ENCODE assay signal across 27 cellular contexts in the genomic region with DNA sequence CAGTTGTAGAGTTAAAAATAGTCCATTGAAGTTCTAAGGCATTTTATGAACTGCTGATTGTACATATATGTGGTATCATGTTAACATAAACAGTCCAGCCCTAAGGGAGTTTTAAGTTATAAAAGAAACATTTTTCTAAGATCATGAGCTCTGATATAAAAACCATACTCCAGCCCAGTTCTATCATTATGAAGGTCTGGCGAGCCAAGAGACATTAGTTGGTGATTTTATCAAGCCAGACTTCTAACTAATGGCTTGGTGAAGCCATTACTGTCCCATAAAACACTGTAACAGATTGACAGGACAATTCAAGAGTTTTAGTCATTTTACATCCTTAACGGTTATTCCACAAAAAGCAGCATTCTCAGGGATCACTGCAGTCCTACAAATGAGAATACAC.
A peak's percentile ranks its signal among the peaks of the same experiment; 100 is the strongest.
DNase-seq lines count a peak whose midpoint lies in the region; ATAC-seq, FAIRE-seq and TF ChIP-seq lines count a peak whose summit lies in the region.
"Had no signal": no experiment of that assay in that cellular context is flagged by ENCODE, and none has a peak within 500 bp of the region (broad histone marks: within the 10 kb centered on the region; RNA-seq: fewer than 3 reads in every experiment).

No MANE protein-coding gene starts in this region.

- no peaks in the 10 kb centered on the region for H3K79me2 ChIP-seq in SK-N-SH (ENCODE audit: insufficient read depth)

- no peaks in the 10 kb centered on the region for H4K20me1 ChIP-seq in SK-N-SH (ENCODE audit: insufficient read depth)
- H4K20me1 ChIP-seq: BLaER1 had no signal

- DNase-seq in HEK293T (ENCODE audit: extremely low spot score): peak; percentile 33
- peak; percentile 51 for DNase-seq in SK-N-SH
- peak; percentile 51 for DNase-seq in fibroblast of villous mesenchyme (ENCODE audit: low read depth)
- DNase-seq in adrenal gland: no peak
- DNase-seq in GM19239 (ENCODE audit: insufficient read length, low spot score): no peak
- DNase-seq in suprapubic skin (ENCODE audit: low spot score in 2 of 2): no peak
- DNase-seq: Caco-2; CD4-positive, alpha-beta T cell; DMS 273 treated with DMSO at 0.1 percent for 48 hours; DMS79 treated with DMSO at 0.1 percent for 48 hours; H7; KBM-7; NCI-H1105; NCI-H146; NCI-H2029; NCI-H226; NCI-H510A treated with DMSO at 0.1 percent for 48 hours; NCI-H774; NK-92 treated with Interleukin-12 subunit alpha and Interleukin-12 subunit beta, amount 100 ng/mL, for 24 hours; SHP77 treated with DMSO at 0.1 percent for 48 hours had no signal

- H3F3A ChIP-seq in SK-N-SH (replicated peaks; ENCODE audit: insufficient read depth): peaks cover 7% of the 10 kb centered on the region

- no peaks in the 10 kb centered on the region for H3K27me3 ChIP-seq in SK-N-SH (ENCODE audit: insufficient read depth)
- no peaks in the 10 kb centered on the region for H3K27me3 ChIP-seq in adrenal gland
- H3K27me3 ChIP-seq in suprapubic skin: no peaks in the 10 kb centered on the region
- H3K27me3 ChIP-seq: BLaER1 had no signal

- no peaks in the 10 kb centered on the region for H3K9me3 ChIP-seq in SK-N-SH
- no peaks in the 10 kb centered on the region for H3K9me3 ChIP-seq in adrenal gland (replicated peaks in 1 of 3)
- no peaks in the 10 kb centered on the region for H3K9me3 ChIP-seq in suprapubic skin
- H3K9me3 ChIP-seq: Caco-2 had no signal

- FAIRE-seq in GM19239 (lab: Jason Lieb, UNC): no peak
- FAIRE-seq: GM12891, GM18507, HepG2 had no signal

- H3K4me2 ChIP-seq in SK-N-SH: peak overlapping the region; percentile 6; the same call in 1 of the 2 replicates
- H3K4me2 ChIP-seq: BLaER1 had no signal

- peak; percentile 45 for TF ChIP-seq RAD21 in SK-N-SH (IDR thresholded peaks at IDR 0.05; ENCODE audit: low read length)

- CTCF ChIA-PET in HEK293T (lab: Yijun Ruan, JAX) (interaction anchor here (1.4 kb wide), 1 partner anchor 27 kb away, joined by 6 read pairs; no protein-coding TSS in a partner anchor), SK-N-SH (lab: Yijun Ruan, JAX) (interaction anchor here (0.6 to 2.0 kb wide), 7 partner anchors 8 to 117 kb away, joined by 3 to 14 read pairs (median 3); no protein-coding TSS in a partner anchor)

- no peak overlapping the region for H2AFZ ChIP-seq in SK-N-SH (ENCODE audit: low read depth)

- H3K9me2 ChIP-seq in SK-N-SH: no peaks in the 10 kb centered on the region

- ATAC-seq in GM18517 (IDR thresholded peaks at IDR 0.05; ENCODE audit: unreplicated experiment): no peak
- ATAC-seq: HepG2 had no signal

- 16% methylated on average over 2 of the region's 2 CpGs for WGBS in SK-N-SH (ENCODE audit: low lambda C conversion rate)
- 89 to 96% (median 93%) methylated on average over 2 of the region's 2 CpGs for WGBS in adrenal gland, 4 donors
- 76% methylated on average over 2 of the region's 2 CpGs for WGBS in suprapubic skin

- POLR2A ChIA-PET in HEK293T (lab: Yijun Ruan, JAX): interaction anchor here (0.6 kb wide), 1 partner anchor 178 kb away, joined by 3 read pairs; no protein-coding TSS in a partner anchor
- POLR2A ChIA-PET in SK-N-SH (lab: Yijun Ruan, JAX): interaction anchor here (1.0 to 1.7 kb wide), 4 partner anchors 15 to 499 kb away, joined by 3 to 7 read pairs (median 4); a partner anchor contains a TSS

- H3K9ac ChIP-seq in SK-N-SH: no peak overlapping the region
- H3K9ac ChIP-seq: BLaER1 had no signal

- no peaks in the 10 kb centered on the region for H3K36me3 ChIP-seq in SK-N-SH (replicated peaks in 1 of 2; ENCODE audit: control insufficient read depth in 1 of 2, insufficient read depth in 2 of 2, low read length in 1 of 2)
- no peaks in the 10 kb centered on the region for H3K36me3 ChIP-seq in adrenal gland (replicated peaks in 1 of 2)
- no peaks in the 10 kb centered on the region for H3K36me3 ChIP-seq in suprapubic skin
- H3K36me3 ChIP-seq: BLaER1 had no signal

- H3K4me1 ChIP-seq in SK-N-SH (ENCODE audit: control insufficient read depth in 1 of 2, insufficient read depth in 2 of 2, low read depth in 1 of 2, low read length in 1 of 2) (peaks cover 0 to 14% of the 10 kb centered on the region in 2 experiments; a peak in 2 of 4 replicates), adrenal gland (replicated peaks in 1 of 2) (no peaks in the 10 kb centered on the region), suprapubic skin (no peaks in the 10 kb centered on the region)
- H3K4me1 ChIP-seq: BLaER1, Caco-2 had no signal

- H3K4me3 ChIP-seq in SK-N-SH (ENCODE audit: low read depth in 2 of 2, low read length in 1 of 2) (no peak overlapping the region), fibroblast of villous mesenchyme (ENCODE audit: low read depth, low read length) (no peak overlapping the region), adrenal gland (no peak overlapping the region), suprapubic skin (no peak overlapping the region)
- H3K4me3 ChIP-seq: BLaER1 had no signal

- intact Hi-C loops in adrenal gland (cut with DNase I): no loop called here

- TF ChIP-seq POLR2A in adrenal gland (IDR thresholded peaks at IDR 0.05) (no peak), suprapubic skin (IDR thresholded peaks at IDR 0.05) (no peak)

- H3K27ac ChIP-seq in SK-N-SH (ENCODE audit: low read depth in 2 of 2, low read length in 1 of 2) (peak overlapping the region; percentile 61 to 97; a peak in 3 of 4 replicates), adrenal gland (no peak overlapping the region), suprapubic skin (no peak overlapping the region)
- H3K27ac ChIP-seq: BLaER1, HL-60, RWPE1 had no signal

- TF ChIP-seq EP300 in SK-N-SH (IDR thresholded peaks at IDR 0.05; ENCODE audit: borderline replicate concordance in 1 of 2, low read depth in 1 of 2, low read length in 1 of 2): peak; percentile 69 to 98; a peak in 3 of 4 replicates
- TF ChIP-seq EP300 in suprapubic skin (IDR thresholded peaks at IDR 0.05): no peak

- TF ChIP-seq CTCF in SK-N-SH (IDR thresholded peaks at IDR 0.05) (no peak), fibroblast of villous mesenchyme (IDR thresholded peaks at IDR 0.05; ENCODE audit: insufficient read depth, low read depth, low read length) (no peak), adrenal gland (IDR thresholded peaks at IDR 0.05) (no peak), suprapubic skin (IDR thresholded peaks at IDR 0.05) (no peak)

TF ChIP-seq in HEK293T, 16 proteins besides CTCF, POLR2A, EP300 and RAD21:
- TF ChIP-seq ZNF384 (IDR thresholded peaks at IDR 0.05) (no peak), CTBP1 (IDR thresholded peaks at IDR 0.05; ENCODE audit: borderline replicate concordance) (peak; percentile 71; the same call in 1 of the 2 replicates), ELF4 (IDR thresholded peaks at IDR 0.05) (no peak)
- TF ChIP-seq, protein P1, sequence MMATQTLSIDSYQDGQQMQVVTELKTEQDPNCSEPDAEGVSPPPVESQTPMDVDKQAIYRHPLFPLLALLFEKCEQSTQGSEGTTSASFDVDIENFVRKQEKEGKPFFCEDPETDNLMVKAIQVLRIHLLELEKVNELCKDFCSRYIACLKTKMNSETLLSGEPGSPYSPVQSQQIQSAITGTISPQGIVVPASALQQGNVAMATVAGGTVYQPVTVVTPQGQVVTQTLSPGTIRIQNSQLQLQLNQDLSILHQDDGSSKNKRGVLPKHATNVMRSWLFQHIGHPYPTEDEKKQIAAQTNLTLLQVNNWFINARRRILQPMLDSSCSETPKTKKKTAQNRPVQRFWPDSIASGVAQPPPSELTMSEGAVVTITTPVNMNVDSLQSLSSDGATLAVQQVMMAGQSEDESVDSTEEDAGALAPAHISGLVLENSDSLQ (IDR thresholded peaks at IDR 0.05): peak; percentile 94
TF ChIP-seq in HEK293T: peak in this region for 2.

TF ChIP-seq in SK-N-SH, 30 proteins besides CTCF, POLR2A, EP300 and RAD21 (continues in another document):
- peak; percentile 31; the same call in 1 of the 2 replicates for TF ChIP-seq MXI1 (IDR thresholded peaks at IDR 0.05; ENCODE audit: low read depth, low read length)
- TF ChIP-seq POLR2AphosphoS5 (IDR thresholded peaks at IDR 0.05; ENCODE audit: low read depth, low read length): no peak
- no peak for TF ChIP-seq YY1 (IDR thresholded peaks at IDR 0.05; ENCODE audit: low read depth)
- TF ChIP-seq GABPA (IDR thresholded peaks at IDR 0.05; ENCODE audit: low read depth): no peak
- TF ChIP-seq SIN3A (IDR thresholded peaks at IDR 0.05; ENCODE audit: borderline replicate concordance, low read depth, low read length): no peak
- peak; percentile 57; the same call in 1 of the 2 replicates for TF ChIP-seq NFIC (IDR thresholded peaks at IDR 0.05; ENCODE audit: borderline replicate concordance)
- TF ChIP-seq, protein P2, sequence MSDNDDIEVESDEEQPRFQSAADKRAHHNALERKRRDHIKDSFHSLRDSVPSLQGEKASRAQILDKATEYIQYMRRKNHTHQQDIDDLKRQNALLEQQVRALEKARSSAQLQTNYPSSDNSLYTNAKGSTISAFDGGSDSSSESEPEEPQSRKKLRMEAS (IDR thresholded peaks at IDR 0.05; ENCODE audit: low read depth): no peak
- peak; percentile 87 for TF ChIP-seq TCF12 (IDR thresholded peaks at IDR 0.05)
- TF ChIP-seq, protein P3, sequence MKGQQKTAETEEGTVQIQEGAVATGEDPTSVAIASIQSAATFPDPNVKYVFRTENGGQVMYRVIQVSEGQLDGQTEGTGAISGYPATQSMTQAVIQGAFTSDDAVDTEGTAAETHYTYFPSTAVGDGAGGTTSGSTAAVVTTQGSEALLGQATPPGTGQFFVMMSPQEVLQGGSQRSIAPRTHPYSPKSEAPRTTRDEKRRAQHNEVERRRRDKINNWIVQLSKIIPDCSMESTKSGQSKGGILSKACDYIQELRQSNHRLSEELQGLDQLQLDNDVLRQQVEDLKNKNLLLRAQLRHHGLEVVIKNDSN (IDR thresholded peaks at IDR 0.05; ENCODE audit: borderline replicate concordance, low read depth): no peak
- TF ChIP-seq ELF1 (IDR thresholded peaks at IDR 0.05): no peak
- peak; percentile 92 for TF ChIP-seq GATA2 (CRISPR knock-in tag; IDR thresholded peaks at IDR 0.05)
- no peak for TF ChIP-seq RFX5 (IDR thresholded peaks at IDR 0.05; ENCODE audit: low read length)
- TF ChIP-seq, protein P4, sequence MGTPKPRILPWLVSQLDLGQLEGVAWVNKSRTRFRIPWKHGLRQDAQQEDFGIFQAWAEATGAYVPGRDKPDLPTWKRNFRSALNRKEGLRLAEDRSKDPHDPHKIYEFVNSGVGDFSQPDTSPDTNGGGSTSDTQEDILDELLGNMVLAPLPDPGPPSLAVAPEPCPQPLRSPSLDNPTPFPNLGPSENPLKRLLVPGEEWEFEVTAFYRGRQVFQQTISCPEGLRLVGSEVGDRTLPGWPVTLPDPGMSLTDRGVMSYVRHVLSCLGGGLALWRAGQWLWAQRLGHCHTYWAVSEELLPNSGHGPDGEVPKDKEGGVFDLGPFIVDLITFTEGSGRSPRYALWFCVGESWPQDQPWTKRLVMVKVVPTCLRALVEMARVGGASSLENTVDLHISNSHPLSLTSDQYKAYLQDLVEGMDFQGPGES (IDR thresholded peaks at IDR 0.05; ENCODE audit: low read depth, low read length): no peak
- no peak for TF ChIP-seq NRF1 (IDR thresholded peaks at IDR 0.05; ENCODE audit: low read depth, low read length)
- no peak for TF ChIP-seq FOSL2 (IDR thresholded peaks at IDR 0.05; ENCODE audit: borderline replicate concordance, low read depth)
- TF ChIP-seq SMC3 (IDR thresholded peaks at IDR 0.05; ENCODE audit: low read depth, low read length): no peak
- peak; percentile 44 for TF ChIP-seq JUND (IDR thresholded peaks at IDR 0.05)

Comparison
In these comparisons a context has a peak if more than half of its experiments do, and no peak if none do; other contexts are left out.
1. DNase-seq: peak in HEK293T (single experiment), SK-N-SH (single experiment) and fibroblast of villous mesenchyme (single experiment); none in adrenal gland (0 of 7), GM19239 (single experiment) and suprapubic skin (0 of 2).
2. H3K27ac ChIP-seq: peak in SK-N-SH (2 of 2); none in adrenal gland (0 of 5) and suprapubic skin (single experiment).